Comparison of ENCODE assay signal across 8 cellular contexts in genomic region chr1:37811027-37811655, GRCh38.
DNase-seq lines count a peak whose midpoint lies in the region; ATAC-seq and TF ChIP-seq lines count a peak whose summit lies in the region.

No MANE protein-coding gene starts in this region.

- peaks cover 6 to 58% of the 10 kb centered on the region in 2 experiments; a peak in 2 of 3 replicates for H3K36me3 ChIP-seq in HEK293 (ENCODE audit: control insufficient read depth in 2 of 2, insufficient read depth in 1 of 2, low read length in 2 of 2)

- no peak overlapping the region for H3K4me3 ChIP-seq in HEK293 (ENCODE audit: low read depth, low read length)

- TF ChIP-seq CTCF in C4-2B (conservative IDR thresholded peaks at IDR 0.05) (peak; percentile 96), HEK293 (tag by site-specific recombination; IDR thresholded peaks at IDR 0.05) (peak; percentile 67)

- CTCF ChIA-PET in HEK293 (lab: Yijun Ruan, JAX): interaction anchor here (0.8 to 2.0 kb wide), 5 partner anchors 9 to 48 kb away, joined by 3 to 10 read pairs (median 5); partner anchors contain the start of gene MTF1

- POLR2A ChIA-PET in HEK293 (lab: Yijun Ruan, JAX): no interaction called here

- DNase-seq in NCI-H446 treated with DMSO at 0.1 percent for 48 hours (lab: John Stamatoyannopoulos, UW) (peak; percentile 45), kidney tubule cell (ENCODE audit: low spot score) (peak; percentile 70)
- peak; percentile 31 for DNase-seq in activated CD4-positive, CD25-positive, alpha-beta regulatory T cell treated with anti-CD3 and anti-CD28 coated beads, Interleukin-2, amount 50 U/mL, for 16 hours (ENCODE audit: low read depth, low spot score)
- DNase-seq in central memory CD4-positive, alpha-beta T cell: peak; percentile 61
- DNase-seq in stimulated activated CD4-positive, alpha-beta T cell treated with anti-CD3 and anti-CD28 coated beads, TNF-alpha, amount 100 ng/mL, for 4 hours (ENCODE audit: low read depth in 3 of 3): peak; percentile 29 to 36 (median 35)

- H3K27ac ChIP-seq in C4-2B (no peak overlapping the region), HEK293 (ENCODE audit: extremely low read depth, low read depth, low read length) (no peak overlapping the region)

- ATAC-seq in GM21423 (IDR thresholded peaks at IDR 0.05; ENCODE audit: unreplicated experiment): no peak

- peaks cover 3% of the 10 kb centered on the region; the same call in 1 of the 2 replicates for H3K4me1 ChIP-seq in HEK293 (ENCODE audit: control insufficient read depth, insufficient read depth, low read length)

- no peaks in the 10 kb centered on the region for H3K9me3 ChIP-seq in HEK293 (ENCODE audit: control insufficient read depth, insufficient read depth, low read depth, low read length)

TF ChIP-seq in HEK293, 187 proteins besides CTCF, POLR2A, EP300 and RAD21:
- TF ChIP-seq AEBP2 (tag by site-specific recombination; IDR thresholded peaks at IDR 0.05; ENCODE audit: borderline replicate concordance): no peak
- no peak for TF ChIP-seq ZNF214 (tag by site-specific recombination; IDR thresholded peaks at IDR 0.05; ENCODE audit: borderline replicate concordance)
- no peak for TF ChIP-seq GFI1B (tag by site-specific recombination; IDR thresholded peaks at IDR 0.05)
- TF ChIP-seq ZBTB8A (tag by site-specific recombination; IDR thresholded peaks at IDR 0.05): 0 out of 2 replicates have a peak, but pooled peaks have one; percentile 19
- peak; percentile 12; the same call in 1 of the 2 replicates for TF ChIP-seq KLF10 (tag by site-specific recombination; IDR thresholded peaks at IDR 0.05)
- no peak for TF ChIP-seq ZNF19 (tag by site-specific recombination; IDR thresholded peaks at IDR 0.05; ENCODE audit: low read depth)
- peak; percentile 69; the same call in 1 of the 2 replicates for TF ChIP-seq ZNF610 (tag by site-specific recombination; IDR thresholded peaks at IDR 0.05; ENCODE audit: borderline replicate concordance)
- peak; percentile 73 for TF ChIP-seq ZNF335 (tag by site-specific recombination; conservative IDR thresholded peaks at IDR 0.05)
- peak; percentile 82 for TF ChIP-seq TRIM28 (IDR thresholded peaks at IDR 0.05; ENCODE audit: borderline replicate concordance, low read length)
- TF ChIP-seq ZBTB17 (tag by site-specific recombination; IDR thresholded peaks at IDR 0.05): peak; percentile 75
- TF ChIP-seq ZNF623 (tag by site-specific recombination; IDR thresholded peaks at IDR 0.05): no peak
- 0 out of 2 replicates have a peak, but pooled peaks have one; percentile 23 for TF ChIP-seq YY2 (tag by site-specific recombination; IDR thresholded peaks at IDR 0.05)
- peak; percentile 58 for TF ChIP-seq ZNF660 (tag by site-specific recombination; IDR thresholded peaks at IDR 0.05)
